Comparison of ENCODE assay signal across 21 cellular contexts in genomic region chr3:58154752-58155449, GRCh38. TPM values are rescaled to one million over a fixed set of nuclear protein-coding genes. Genes with fewer than 3 reads are reported as not detected.
DNase-seq lines count a peak whose midpoint lies in the region; ATAC-seq and TF ChIP-seq lines count a peak whose summit lies in the region.
"Had no signal": no experiment of that assay in that cellular context is flagged by ENCODE, and none has a peak within 500 bp of the region (broad histone marks: within the 10 kb centered on the region; RNA-seq: fewer than 3 reads in every experiment).

No MANE protein-coding gene starts in this region.

- no peak for DNase-seq in Caco-2
- DNase-seq in RWPE1 (ENCODE audit: low spot score): no peak
- peak; percentile 28 for DNase-seq in globus pallidus (ENCODE audit: low spot score)
- DNase-seq in pons (ENCODE audit: low spot score): peak; percentile 36
- no peak for DNase-seq in AML-193 (lab: John Stamatoyannopoulos, UW)
- DNase-seq in sciatic nerve (ENCODE audit: low spot score): no peak
- DNase-seq in foreskin keratinocyte: no peak
- no peak for DNase-seq in activated CD4-positive, CD25-positive, alpha-beta regulatory T cell treated with anti-CD3 and anti-CD28 coated beads, Interleukin-2, amount 50 U/mL, for 72 hours
- DNase-seq: CD4-positive, CD25-positive, alpha-beta regulatory T cell; DMS79; NCI-H187; NCI-H226; NCI-H526 treated with DMSO at 0.1 percent for 48 hours; OCI-M1; SIG-M5 had no signal

- H3K27me3 ChIP-seq in Caco-2 (replicated peaks; ENCODE audit: control insufficient read depth, insufficient read depth, low read length): no peaks in the 10 kb centered on the region
- H3K27me3 ChIP-seq in foreskin keratinocyte: no peaks in the 10 kb centered on the region

- peaks cover 7% of the 10 kb centered on the region; the same call in 1 of the 2 replicates for H3K36me3 ChIP-seq in Caco-2 (ENCODE audit: control insufficient read depth, insufficient read depth, low read length)

- H3K4me1 ChIP-seq in Caco-2: no peaks in the 10 kb centered on the region
- peaks cover 6% of the 10 kb centered on the region for H3K4me1 ChIP-seq in foreskin keratinocyte

- H3K27me3 Mint-ChIP-seq in Caco-2 (ENCODE audit: insufficient read depth, unreplicated experiment): no peaks in the 10 kb centered on the region
- H3K27me3 Mint-ChIP-seq: B cell; CD4-positive, CD25-positive, alpha-beta regulatory T cell had no signal

- peak overlapping the region; percentile 55 for H3K27ac Mint-ChIP-seq in Caco-2 (ENCODE audit: unreplicated experiment)
- H3K27ac Mint-ChIP-seq: B cell had no signal

- H3K4me3 Mint-ChIP-seq in Caco-2 (ENCODE audit: unreplicated experiment): no peak overlapping the region
- H3K4me3 Mint-ChIP-seq: B cell; CD4-positive, CD25-positive, alpha-beta regulatory T cell had no signal

- BruUV-seq in Caco-2 (replicated peaks; lab: Mats Ljungman, UMichigan): no TSS peak

- no peak for TF ChIP-seq CTCF in Caco-2 (IDR thresholded peaks at IDR 0.05; ENCODE audit: insufficient read depth in 1 of 2, low read depth in 1 of 2, low read length in 1 of 2, severe bottlenecking in 1 of 2, unreplicated experiment in 1 of 2)
- no peak for TF ChIP-seq CTCF in RWPE1 (conservative IDR thresholded peaks at IDR 0.05; ENCODE audit: low read depth)
- TF ChIP-seq CTCF in foreskin keratinocyte (conservative IDR thresholded peaks at IDR 0.05): no peak

- POLR2A ChIA-PET in Caco-2 (lab: Charles Lee) (no interaction called here), RWPE1 (lab: Yijun Ruan, JAX; ENCODE audit: low non-redundant PET) (no interaction called here)

- no peaks in the 10 kb centered on the region for H3K9me3 Mint-ChIP-seq in Caco-2 (ENCODE audit: unreplicated experiment)
- H3K9me3 Mint-ChIP-seq: CD4-positive, CD25-positive, alpha-beta regulatory T cell had no signal

- peaks cover 99% of the 10 kb centered on the region for H3K36me3 Mint-ChIP-seq in Caco-2 (ENCODE audit: insufficient read depth, unreplicated experiment)

- CTCF ChIA-PET in Caco-2 (lab: Charles Lee) (interaction anchor here (1.4 kb wide), 1 partner anchor 10 kb away, joined by 3 read pairs; no protein-coding TSS in a partner anchor), RWPE1 (lab: Yijun Ruan, JAX) (no interaction called here)

- ATAC-seq in sciatic nerve (no peak), foreskin keratinocyte (no peak)

- intact Hi-C loops in Caco-2 (cut with micrococcal nuclease; ENCODE audit: unreplicated experiment): no loop called here
- intact Hi-C loops in sciatic nerve (cut with DNase I): no loop called here

- H3K27ac ChIP-seq in RWPE1 (0 out of 2 replicates have a peak overlapping the region, but pooled peaks have one; percentile 4), foreskin keratinocyte (no peak overlapping the region)

- no peaks in the 10 kb centered on the region for H3K9me3 ChIP-seq in Caco-2

- H3K4me1 Mint-ChIP-seq in Caco-2 (ENCODE audit: low read depth, unreplicated experiment): peaks cover 7% of the 10 kb centered on the region
- H3K4me1 Mint-ChIP-seq: B cell; CD4-positive, CD25-positive, alpha-beta regulatory T cell had no signal

- H3K4me3 ChIP-seq in Caco-2 (ENCODE audit: low read depth, low read length): no peak overlapping the region

RNA-seq across cellular contexts. Expression of gene DNASE1L3, which starts 55.9 kb away (rescaled TPM):
- total RNA-seq in Caco-2 (2022) (0.27 TPM in 1 of 2 replicates, not detected in the other), sciatic nerve (2.0 TPM), foreskin keratinocyte (not detected in 2 replicates)
- polyA plus RNA-seq in foreskin keratinocyte: not detected in 2 replicates
- total RNA-seq: A673; CD4-positive, CD25-positive, alpha-beta regulatory T cell; H1; HT-29; LHCN-M2; RPMI7951 had no signal
- polyA plus RNA-seq: H1 had no signal

Comparison
In these comparisons a context has a peak if more than half of its experiments do, and no peak if none do; other contexts are left out.
1. DNase-seq: peak in globus pallidus (single experiment) and pons (single experiment); none in Caco-2 (0 of 2), RWPE1 (single experiment), AML-193 (0 of 2), sciatic nerve (single experiment), foreskin keratinocyte (0 of 2) and activated CD4-positive, CD25-positive, alpha-beta regulatory T cell treated with anti-CD3 and anti-CD28 coated beads, Interleukin-2, amount 50 U/mL, for 72 hours (single experiment).